Comparison of ENCODE assay signal across 14 cellular contexts in the genomic region with DNA sequence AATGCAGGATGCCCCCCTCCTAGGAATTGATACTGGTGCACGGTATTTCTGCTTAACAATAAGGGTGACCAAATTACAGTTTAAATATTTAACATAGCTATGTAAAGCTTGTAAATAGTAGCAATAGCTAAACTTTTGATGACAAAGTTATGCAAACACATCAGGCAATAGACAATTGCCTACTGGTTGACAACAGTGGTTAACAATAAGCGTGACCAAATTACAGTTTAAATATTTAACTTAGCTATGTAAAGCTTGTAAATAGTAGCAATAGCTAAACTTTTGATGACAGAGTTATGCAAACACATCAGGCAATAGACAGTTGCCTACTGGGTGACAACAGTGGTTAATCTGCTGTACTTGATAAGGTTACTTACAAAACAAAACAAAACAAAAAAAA.
"Had no signal": no experiment of that assay in that cellular context is flagged by ENCODE, and none has a peak within 500 bp of the region (broad histone marks: within the 10 kb centered on the region; RNA-seq: fewer than 3 reads in every experiment).

No MANE protein-coding gene starts in this region.

- H3K27ac ChIP-seq: foreskin keratinocyte, neutrophil, WERI-Rb-1 had no signal

- H3K4me1 ChIP-seq: foreskin keratinocyte had no signal

- FAIRE-seq: astrocyte had no signal

- DNase-seq: activated CD4-positive, alpha-beta T cell treated with anti-CD3 and anti-CD28 coated beads for 4 hours; activated CD8-positive, alpha-beta memory T cell treated with anti-CD3 and anti-CD28 coated beads, Interleukin-2, amount 50 U/mL, for 48 hours; activated CD8-positive, alpha-beta T cell treated with anti-CD3 and anti-CD28 coated beads, Interleukin-2, amount 10 ng/mL, durations not matched to agents 7 days and 5 days; activated naive CD4-positive, alpha-beta T cell treated with Interleukin-2 at 50 U/mL for 16 hours; foreskin keratinocyte; left colon; naive thymus-derived CD8-positive, alpha-beta T cell; right cardiac atrium; substantia nigra; T1000; WERI-Rb-1 had no signal

- H3K27me3 ChIP-seq: foreskin keratinocyte, neutrophil had no signal

- H3K36me3 ChIP-seq: neutrophil, WERI-Rb-1 had no signal

- H3K9me3 ChIP-seq: neutrophil had no signal

- ATAC-seq: activated CD8-positive, alpha-beta T cell treated with anti-CD3 and anti-CD28 coated beads, Interleukin-2, amount 10 ng/mL, durations not matched to agents 7 days and 5 days; foreskin keratinocyte; left colon; naive thymus-derived CD8-positive, alpha-beta T cell; right cardiac atrium; stimulated activated memory B cell treated with anti-CD40 and anti-IgM and Interleukin-4, amounts not matched to agents 10 μg/mL and 1 μg/mL and 100 μg/mL, for 72 hours had no signal
